1 cellular context compared by ENCODE assay signal in the genomic region with DNA sequence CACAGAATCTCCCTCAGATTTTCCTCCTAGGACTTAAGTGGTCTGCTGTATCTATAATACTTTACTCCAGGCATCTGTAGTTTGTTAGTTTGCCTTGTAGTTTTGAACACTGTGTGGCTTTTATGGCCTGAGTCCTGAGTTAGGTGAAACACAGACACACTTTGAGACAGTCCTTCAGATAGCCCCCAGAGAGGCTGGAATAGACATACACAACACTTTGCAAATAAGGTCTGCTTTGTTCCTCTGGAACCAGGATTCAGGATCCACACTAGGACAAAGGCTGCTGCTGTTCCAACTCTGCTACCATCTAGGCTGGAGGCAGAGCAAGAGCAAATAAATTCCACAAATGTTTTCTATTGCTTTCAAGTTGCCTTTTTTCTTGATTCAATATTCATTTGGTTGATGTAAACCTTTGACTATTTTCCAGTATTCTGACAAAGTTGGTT.
TF ChIP-seq lines count a peak whose summit lies in the region.

No MANE protein-coding gene starts in this region.

TF ChIP-seq in HepG2, 621 proteins besides CTCF, POLR2A, EP300 and RAD21 (continued from another document):
- TF ChIP-seq ZKSCAN8 (CRISPR knock-in tag; IDR thresholded peaks at IDR 0.05; ENCODE audit: borderline replicate concordance) (0 out of 2 replicates have a peak, but pooled peaks have one; percentile 60), SALL1 (CRISPR knock-in tag; IDR thresholded peaks at IDR 0.05) (peak; percentile 31; the same call in 1 of the 2 replicates), SOX6 (IDR thresholded peaks at IDR 0.05) (no peak), SOX6 (CRISPR knock-in tag; IDR thresholded peaks at IDR 0.05) (peak; percentile 72), RELA (CRISPR knock-in tag; IDR thresholded peaks at IDR 0.05) (no peak), FOXA3 (CRISPR knock-in tag; IDR thresholded peaks at IDR 0.05) (peak; percentile 20; the same call in 1 of the 2 replicates), ZNF143 (CRISPR knock-in tag; IDR thresholded peaks at IDR 0.05) (no peak), RBM39 (IDR thresholded peaks at IDR 0.05; ENCODE audit: low read depth, low read length, poor library complexity, severe bottlenecking) (no peak), NAIF1 (CRISPR knock-in tag; IDR thresholded peaks at IDR 0.05; ENCODE audit: borderline replicate concordance) (0 out of 2 replicates have a peak, but pooled peaks have one; percentile 35), ZNF816 (CRISPR knock-in tag; IDR thresholded peaks at IDR 0.05; ENCODE audit: borderline replicate concordance) (no peak), MXI1 (IDR thresholded peaks at IDR 0.05; ENCODE audit: borderline replicate concordance, low read depth, low read length) (no peak), BHLHE40 (IDR thresholded peaks at IDR 0.05; ENCODE audit: low read length) (no peak), NR2F6 (IDR thresholded peaks at IDR 0.05) (no peak), NR2F6 (CRISPR knock-in tag; IDR thresholded peaks at IDR 0.05) (peak; percentile 25; the same call in 1 of the 2 replicates), SRSF9 (IDR thresholded peaks at IDR 0.05; ENCODE audit: borderline replicate concordance, insufficient read depth, low read depth, low read length, poor library complexity, severe bottlenecking) (no peak), HNF4A (CRISPR knock-in tag; IDR thresholded peaks at IDR 0.05) (no peak), PPARG (CRISPR knock-in tag; conservative IDR thresholded peaks at IDR 0.05) (peak; percentile 84), HNRNPUL1 (IDR thresholded peaks at IDR 0.05; ENCODE audit: low read depth, low read length) (no peak), RXRB (CRISPR knock-in tag; IDR thresholded peaks at IDR 0.05; ENCODE audit: borderline replicate concordance) (0 out of 2 replicates have a peak, but pooled peaks have one; percentile 71), RARG (CRISPR knock-in tag; IDR thresholded peaks at IDR 0.05; ENCODE audit: low read depth) (no peak), ZNF44 (CRISPR knock-in tag; IDR thresholded peaks at IDR 0.05) (peak; percentile 49; the same call in 1 of the 2 replicates)
- TF ChIP-seq, protein P1, sequence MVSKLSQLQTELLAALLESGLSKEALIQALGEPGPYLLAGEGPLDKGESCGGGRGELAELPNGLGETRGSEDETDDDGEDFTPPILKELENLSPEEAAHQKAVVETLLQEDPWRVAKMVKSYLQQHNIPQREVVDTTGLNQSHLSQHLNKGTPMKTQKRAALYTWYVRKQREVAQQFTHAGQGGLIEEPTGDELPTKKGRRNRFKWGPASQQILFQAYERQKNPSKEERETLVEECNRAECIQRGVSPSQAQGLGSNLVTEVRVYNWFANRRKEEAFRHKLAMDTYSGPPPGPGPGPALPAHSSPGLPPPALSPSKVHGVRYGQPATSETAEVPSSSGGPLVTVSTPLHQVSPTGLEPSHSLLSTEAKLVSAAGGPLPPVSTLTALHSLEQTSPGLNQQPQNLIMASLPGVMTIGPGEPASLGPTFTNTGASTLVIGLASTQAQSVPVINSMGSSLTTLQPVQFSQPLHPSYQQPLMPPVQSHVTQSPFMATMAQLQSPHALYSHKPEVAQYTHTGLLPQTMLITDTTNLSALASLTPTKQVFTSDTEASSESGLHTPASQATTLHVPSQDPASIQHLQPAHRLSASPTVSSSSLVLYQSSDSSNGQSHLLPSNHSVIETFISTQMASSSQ (IDR thresholded peaks at IDR 0.05; ENCODE audit: low read depth): no peak
- TF ChIP-seq, protein P1 (CRISPR knock-in tag; IDR thresholded peaks at IDR 0.05; ENCODE audit: borderline replicate concordance): peak; percentile 31; the same call in 1 of the 2 replicates
- TF ChIP-seq, protein P2, sequence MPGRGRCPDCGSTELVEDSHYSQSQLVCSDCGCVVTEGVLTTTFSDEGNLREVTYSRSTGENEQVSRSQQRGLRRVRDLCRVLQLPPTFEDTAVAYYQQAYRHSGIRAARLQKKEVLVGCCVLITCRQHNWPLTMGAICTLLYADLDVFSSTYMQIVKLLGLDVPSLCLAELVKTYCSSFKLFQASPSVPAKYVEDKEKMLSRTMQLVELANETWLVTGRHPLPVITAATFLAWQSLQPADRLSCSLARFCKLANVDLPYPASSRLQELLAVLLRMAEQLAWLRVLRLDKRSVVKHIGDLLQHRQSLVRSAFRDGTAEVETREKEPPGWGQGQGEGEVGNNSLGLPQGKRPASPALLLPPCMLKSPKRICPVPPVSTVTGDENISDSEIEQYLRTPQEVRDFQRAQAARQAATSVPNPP (CRISPR knock-in tag; IDR thresholded peaks at IDR 0.05): no peak
- TF ChIP-seq, protein P3, sequence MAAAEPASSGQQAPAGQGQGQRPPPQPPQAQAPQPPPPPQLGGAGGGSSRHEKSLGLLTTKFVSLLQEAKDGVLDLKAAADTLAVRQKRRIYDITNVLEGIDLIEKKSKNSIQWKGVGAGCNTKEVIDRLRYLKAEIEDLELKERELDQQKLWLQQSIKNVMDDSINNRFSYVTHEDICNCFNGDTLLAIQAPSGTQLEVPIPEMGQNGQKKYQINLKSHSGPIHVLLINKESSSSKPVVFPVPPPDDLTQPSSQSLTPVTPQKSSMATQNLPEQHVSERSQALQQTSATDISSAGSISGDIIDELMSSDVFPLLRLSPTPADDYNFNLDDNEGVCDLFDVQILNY (CRISPR knock-in tag; conservative IDR thresholded peaks at IDR 0.05): no peak
- TF ChIP-seq, protein P4, sequence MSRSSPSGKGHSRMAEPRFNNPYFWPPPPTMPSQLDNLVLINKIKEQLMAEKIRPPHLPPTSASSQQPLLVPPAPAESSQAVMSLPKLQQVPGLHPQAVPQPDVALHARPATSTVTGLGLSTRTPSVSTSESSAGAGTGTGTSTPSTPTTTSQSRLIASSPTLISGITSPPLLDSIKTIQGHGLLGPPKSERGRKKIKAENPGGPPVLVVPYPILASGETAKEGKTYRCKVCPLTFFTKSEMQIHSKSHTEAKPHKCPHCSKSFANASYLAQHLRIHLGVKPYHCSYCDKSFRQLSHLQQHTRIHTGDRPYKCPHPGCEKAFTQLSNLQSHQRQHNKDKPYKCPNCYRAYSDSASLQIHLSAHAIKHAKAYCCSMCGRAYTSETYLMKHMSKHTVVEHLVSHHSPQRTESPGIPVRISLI (CRISPR knock-in tag; IDR thresholded peaks at IDR 0.05; ENCODE audit: borderline replicate concordance): peak; percentile 44; the same call in 1 of the 2 replicates
- TF ChIP-seq, protein P5, sequence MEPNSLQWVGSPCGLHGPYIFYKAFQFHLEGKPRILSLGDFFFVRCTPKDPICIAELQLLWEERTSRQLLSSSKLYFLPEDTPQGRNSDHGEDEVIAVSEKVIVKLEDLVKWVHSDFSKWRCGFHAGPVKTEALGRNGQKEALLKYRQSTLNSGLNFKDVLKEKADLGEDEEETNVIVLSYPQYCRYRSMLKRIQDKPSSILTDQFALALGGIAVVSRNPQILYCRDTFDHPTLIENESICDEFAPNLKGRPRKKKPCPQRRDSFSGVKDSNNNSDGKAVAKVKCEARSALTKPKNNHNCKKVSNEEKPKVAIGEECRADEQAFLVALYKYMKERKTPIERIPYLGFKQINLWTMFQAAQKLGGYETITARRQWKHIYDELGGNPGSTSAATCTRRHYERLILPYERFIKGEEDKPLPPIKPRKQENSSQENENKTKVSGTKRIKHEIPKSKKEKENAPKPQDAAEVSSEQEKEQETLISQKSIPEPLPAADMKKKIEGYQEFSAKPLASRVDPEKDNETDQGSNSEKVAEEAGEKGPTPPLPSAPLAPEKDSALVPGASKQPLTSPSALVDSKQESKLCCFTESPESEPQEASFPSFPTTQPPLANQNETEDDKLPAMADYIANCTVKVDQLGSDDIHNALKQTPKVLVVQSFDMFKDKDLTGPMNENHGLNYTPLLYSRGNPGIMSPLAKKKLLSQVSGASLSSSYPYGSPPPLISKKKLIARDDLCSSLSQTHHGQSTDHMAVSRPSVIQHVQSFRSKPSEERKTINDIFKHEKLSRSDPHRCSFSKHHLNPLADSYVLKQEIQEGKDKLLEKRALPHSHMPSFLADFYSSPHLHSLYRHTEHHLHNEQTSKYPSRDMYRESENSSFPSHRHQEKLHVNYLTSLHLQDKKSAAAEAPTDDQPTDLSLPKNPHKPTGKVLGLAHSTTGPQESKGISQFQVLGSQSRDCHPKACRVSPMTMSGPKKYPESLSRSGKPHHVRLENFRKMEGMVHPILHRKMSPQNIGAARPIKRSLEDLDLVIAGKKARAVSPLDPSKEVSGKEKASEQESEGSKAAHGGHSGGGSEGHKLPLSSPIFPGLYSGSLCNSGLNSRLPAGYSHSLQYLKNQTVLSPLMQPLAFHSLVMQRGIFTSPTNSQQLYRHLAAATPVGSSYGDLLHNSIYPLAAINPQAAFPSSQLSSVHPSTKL (CRISPR knock-in tag; IDR thresholded peaks at IDR 0.05): peak; percentile 79
- TF ChIP-seq, protein P6, sequence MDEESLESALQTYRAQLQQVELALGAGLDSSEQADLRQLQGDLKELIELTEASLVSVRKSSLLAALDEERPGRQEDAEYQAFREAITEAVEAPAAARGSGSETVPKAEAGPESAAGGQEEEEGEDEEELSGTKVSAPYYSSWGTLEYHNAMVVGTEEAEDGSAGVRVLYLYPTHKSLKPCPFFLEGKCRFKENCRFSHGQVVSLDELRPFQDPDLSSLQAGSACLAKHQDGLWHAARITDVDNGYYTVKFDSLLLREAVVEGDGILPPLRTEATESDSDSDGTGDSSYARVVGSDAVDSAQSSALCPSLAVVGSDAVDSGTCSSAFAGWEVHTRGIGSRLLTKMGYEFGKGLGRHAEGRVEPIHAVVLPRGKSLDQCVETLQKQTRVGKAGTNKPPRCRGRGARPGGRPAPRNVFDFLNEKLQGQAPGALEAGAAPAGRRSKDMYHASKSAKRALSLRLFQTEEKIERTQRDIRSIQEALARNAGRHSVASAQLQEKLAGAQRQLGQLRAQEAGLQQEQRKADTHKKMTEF (CRISPR knock-in tag; IDR thresholded peaks at IDR 0.05): 0 out of 2 replicates have a peak, but pooled peaks have one; percentile 47
- TF ChIP-seq, protein P7, sequence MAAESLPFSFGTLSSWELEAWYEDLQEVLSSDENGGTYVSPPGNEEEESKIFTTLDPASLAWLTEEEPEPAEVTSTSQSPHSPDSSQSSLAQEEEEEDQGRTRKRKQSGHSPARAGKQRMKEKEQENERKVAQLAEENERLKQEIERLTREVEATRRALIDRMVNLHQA (CRISPR knock-in tag; IDR thresholded peaks at IDR 0.05): no peak
- TF ChIP-seq, protein P8, sequence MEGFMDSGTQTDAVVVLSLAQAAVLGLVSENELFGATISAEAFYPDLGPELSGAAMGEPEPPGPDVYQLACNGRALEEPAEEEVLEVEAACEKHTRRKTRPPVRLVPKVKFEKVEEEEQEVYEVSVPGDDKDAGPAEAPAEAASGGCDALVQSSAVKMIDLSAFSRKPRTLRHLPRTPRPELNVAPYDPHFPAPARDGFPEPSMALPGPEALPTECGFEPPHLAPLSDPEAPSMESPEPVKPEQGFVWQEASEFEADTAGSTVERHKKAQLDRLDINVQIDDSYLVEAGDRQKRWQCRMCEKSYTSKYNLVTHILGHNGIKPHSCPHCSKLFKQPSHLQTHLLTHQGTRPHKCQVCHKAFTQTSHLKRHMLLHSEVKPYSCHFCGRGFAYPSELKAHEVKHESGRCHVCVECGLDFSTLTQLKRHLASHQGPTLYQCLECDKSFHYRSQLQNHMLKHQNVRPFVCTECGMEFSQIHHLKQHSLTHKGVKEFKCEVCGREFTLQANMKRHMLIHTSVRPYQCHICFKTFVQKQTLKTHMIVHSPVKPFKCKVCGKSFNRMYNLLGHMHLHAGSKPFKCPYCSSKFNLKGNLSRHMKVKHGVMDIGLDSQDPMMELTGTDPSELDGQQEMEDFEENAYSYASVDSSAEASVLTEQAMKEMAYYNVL (CRISPR knock-in tag; IDR thresholded peaks at IDR 0.05; ENCODE audit: borderline replicate concordance): no peak
TF ChIP-seq in HepG2: peak in this region for 57.
